24 cellular contexts compared by ENCODE assay signal in the genomic region with DNA sequence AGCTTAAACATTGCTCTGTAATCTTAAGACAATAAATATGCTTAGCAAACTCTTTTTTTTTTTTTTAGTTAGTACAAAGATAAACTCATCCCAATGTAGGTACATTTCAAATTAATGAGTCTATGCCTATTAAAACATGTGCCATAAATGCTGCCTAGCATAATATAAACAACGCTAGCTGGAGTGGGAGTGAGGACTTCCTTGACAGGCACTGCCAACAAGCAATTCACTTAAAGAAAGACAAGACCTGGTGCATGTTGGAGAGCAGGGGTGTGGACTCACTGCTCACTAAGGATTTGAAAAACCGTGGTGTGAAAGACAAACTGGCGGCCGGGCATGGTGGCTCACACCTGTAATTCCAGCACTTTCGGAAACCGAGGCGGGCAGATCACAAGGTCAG.
"Had no signal": no experiment of that assay in that cellular context is flagged by ENCODE, and none has a peak within 500 bp of the region (broad histone marks: within the 10 kb centered on the region; RNA-seq: fewer than 3 reads in every experiment).

No MANE protein-coding gene starts in this region.

- H3K27ac ChIP-seq: body of pancreas, epithelial cell of prostate, esophagus squamous epithelium, gastroesophageal sphincter had no signal

- H3K4me1 Mint-ChIP-seq: activated CD4-positive, alpha-beta T cell treated with anti-CD3 and anti-CD28 coated beads for 36 hours; activated CD4-positive, alpha-beta T cell treated with anti-CD3 and anti-CD28 coated beads, Interleukin-2, amount 10 ng/mL, durations not matched to agents 24 days and 14 days; activated T-helper 17 cell treated with anti-CD3 and anti-CD28 coated beads, Interleukin-2, amount 50 U/mL, for 72 hours had no signal

- DNase-seq: activated CD4-positive, alpha-beta memory T cell treated with anti-CD3 and anti-CD28 coated beads for 36 hours; activated CD4-positive, alpha-beta T cell treated with anti-CD3 and anti-CD28 coated beads for 36 hours; activated CD4-positive, alpha-beta T cell treated with anti-CD3 and anti-CD28 coated beads, Interleukin-2, amount 10 ng/mL, durations not matched to agents 24 days and 14 days; activated CD4-positive, CD25-positive, alpha-beta regulatory T cell; activated CD4-positive, CD25-positive, alpha-beta regulatory T cell treated with anti-CD3 and anti-CD28 coated beads, Interleukin-2, amount 50 U/mL, for 72 hours; activated CD8-positive, alpha-beta memory T cell treated with anti-CD3 and anti-CD28 coated beads, Interleukin-2, amount 10 ng/mL, durations not matched to agents 7 days and 5 days; activated CD8-positive, alpha-beta T cell treated with anti-CD3 and anti-CD28 coated beads, Interleukin-2, amount 10 ng/mL, durations not matched to agents 7 days and 5 days; activated effector memory CD4-positive, alpha-beta T cell treated with Interleukin-2 at 50 U/mL for 16 hours; activated gamma-delta T cell treated with Interleukin-2 at 50 U/mL for 16 hours; activated naive CD4-positive, alpha-beta T cell treated with anti-CD3 and anti-CD28 coated beads, Interleukin-2, amount 50 U/mL, for 16 hours; activated naive CD4-positive, alpha-beta T cell treated with Interleukin-2 at 50 U/mL for 16 hours; activated T-cell treated with anti-CD3 and anti-CD28 coated beads, Interleukin-2, amount 50 U/mL, for 4 hours; amygdala; aorta; body of pancreas; caudate nucleus; effector CD8-positive, alpha-beta T cell; esophagus squamous epithelium; foreskin melanocyte; T-helper 2 cell had no signal

- H3K36me3 ChIP-seq: esophagus squamous epithelium, gastroesophageal sphincter had no signal

- H3K27ac Mint-ChIP-seq: activated CD4-positive, alpha-beta memory T cell treated with anti-CD3 and anti-CD28 coated beads for 36 hours; activated CD4-positive, alpha-beta T cell treated with anti-CD3 and anti-CD28 coated beads for 36 hours; activated CD4-positive, alpha-beta T cell treated with anti-CD3 and anti-CD28 coated beads, Interleukin-2, amount 10 ng/mL, durations not matched to agents 24 days and 14 days; activated CD8-positive, alpha-beta memory T cell treated with anti-CD3 and anti-CD28 coated beads, Interleukin-2, amount 10 ng/mL, durations not matched to agents 7 days and 5 days; activated CD8-positive, alpha-beta T cell treated with anti-CD3 and anti-CD28 coated beads, Interleukin-2, amount 10 ng/mL, durations not matched to agents 7 days and 5 days; activated naive CD8-positive, alpha-beta T cell; activated T-helper 17 cell treated with anti-CD3 and anti-CD28 coated beads, Interleukin-2, amount 50 U/mL, for 72 hours had no signal

- H3K27me3 Mint-ChIP-seq: activated CD4-positive, alpha-beta memory T cell treated with anti-CD3 and anti-CD28 coated beads for 36 hours; activated CD4-positive, alpha-beta T cell treated with anti-CD3 and anti-CD28 coated beads for 36 hours; activated CD4-positive, alpha-beta T cell treated with anti-CD3 and anti-CD28 coated beads, Interleukin-2, amount 10 ng/mL, durations not matched to agents 24 days and 14 days; activated CD8-positive, alpha-beta memory T cell treated with anti-CD3 and anti-CD28 coated beads, Interleukin-2, amount 10 ng/mL, durations not matched to agents 7 days and 5 days; activated T-helper 17 cell treated with anti-CD3 and anti-CD28 coated beads, Interleukin-2, amount 50 U/mL, for 72 hours had no signal

- H3K4me1 ChIP-seq: body of pancreas, esophagus squamous epithelium, gastroesophageal sphincter had no signal

- H3K27me3 ChIP-seq: body of pancreas, esophagus squamous epithelium, gastroesophageal sphincter had no signal

- H3K4me3 ChIP-seq: body of pancreas, esophagus squamous epithelium, gastroesophageal sphincter had no signal

- ATAC-seq: activated CD4-positive, alpha-beta T cell treated with anti-CD3 and anti-CD28 coated beads for 36 hours; activated CD8-positive, alpha-beta memory T cell treated with anti-CD3 and anti-CD28 coated beads, Interleukin-2, amount 10 ng/mL, durations not matched to agents 7 days and 5 days; activated CD8-positive, alpha-beta T cell treated with anti-CD3 and anti-CD28 coated beads, Interleukin-2, amount 10 ng/mL, durations not matched to agents 7 days and 5 days; activated T-cell treated with anti-CD3 and anti-CD28 coated beads, Interleukin-2, amount 50 U/mL, for 4 hours; activated T-helper 17 cell treated with anti-CD3 and anti-CD28 coated beads, Interleukin-2, amount 50 U/mL, for 72 hours; body of pancreas; gastroesophageal sphincter had no signal

- H3K4me3 Mint-ChIP-seq: activated CD4-positive, alpha-beta memory T cell treated with anti-CD3 and anti-CD28 coated beads for 36 hours; activated CD4-positive, alpha-beta T cell treated with anti-CD3 and anti-CD28 coated beads for 36 hours; activated CD4-positive, alpha-beta T cell treated with anti-CD3 and anti-CD28 coated beads, Interleukin-2, amount 10 ng/mL, durations not matched to agents 24 days and 14 days; activated CD8-positive, alpha-beta memory T cell treated with anti-CD3 and anti-CD28 coated beads, Interleukin-2, amount 10 ng/mL, durations not matched to agents 7 days and 5 days; activated CD8-positive, alpha-beta T cell treated with anti-CD3 and anti-CD28 coated beads, Interleukin-2, amount 10 ng/mL, durations not matched to agents 7 days and 5 days; activated naive CD8-positive, alpha-beta T cell; activated T-cell treated with anti-CD3 and anti-CD28 coated beads, Interleukin-2, amount 50 U/mL, for 4 hours; activated T-helper 17 cell treated with anti-CD3 and anti-CD28 coated beads, Interleukin-2, amount 50 U/mL, for 72 hours had no signal
